Comparison of ENCODE assay signal across 8 cellular contexts in the genomic region with DNA sequence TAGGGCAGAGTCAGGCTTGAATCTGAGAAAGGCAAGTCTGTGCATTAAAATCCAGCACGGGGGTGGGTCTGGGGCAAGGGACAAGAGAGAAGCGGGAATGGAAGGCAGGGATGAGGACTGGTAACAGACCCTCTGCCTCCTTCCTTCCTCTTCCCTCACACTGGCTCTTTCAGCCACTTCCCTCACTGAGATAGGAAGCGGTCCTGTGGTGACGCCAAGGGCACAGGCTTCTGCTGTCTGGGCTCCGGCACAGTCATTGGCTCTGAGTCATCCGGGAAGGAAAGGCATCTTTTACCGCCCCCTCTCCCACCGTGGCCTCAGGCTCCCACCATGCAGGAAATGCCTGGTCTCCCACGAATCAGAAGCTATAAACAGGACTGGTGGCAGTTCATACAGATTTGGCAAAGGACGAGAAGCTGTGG.
DNase-seq lines count a peak whose midpoint lies in the region; ATAC-seq and TF ChIP-seq lines count a peak whose summit lies in the region.

No MANE protein-coding gene starts in this region.

- peaks cover 0 to 24% (median 12%) of the 10 kb centered on the region in 4 donors for H3K4me1 Mint-ChIP-seq in CD4-positive, CD25-positive, alpha-beta regulatory T cell

- no peaks in the 10 kb centered on the region for H3K9me3 ChIP-seq in CD4-positive, CD25-positive, alpha-beta regulatory T cell (ENCODE audit: control insufficient read depth in 2 of 2, low read length in 2 of 2)

- POLR2A ChIA-PET in HEK293T (lab: Yijun Ruan, JAX), result no interaction called here

- no peaks in the 10 kb centered on the region for H3K27me3 Mint-ChIP-seq in CD4-positive, CD25-positive, alpha-beta regulatory T cell

- H3K36me3 Mint-ChIP-seq in CD4-positive, CD25-positive, alpha-beta regulatory T cell, result peaks cover 10% of the 10 kb centered on the region

- no peaks in the 10 kb centered on the region for H3K27me3 ChIP-seq in CD4-positive, CD25-positive, alpha-beta regulatory T cell (ENCODE audit: control insufficient read depth, insufficient read depth, low read length)

- no peaks in the 10 kb centered on the region for H3K4me1 ChIP-seq in CD4-positive, CD25-positive, alpha-beta regulatory T cell (ENCODE audit: control insufficient read depth, insufficient read depth, low read length, poor library complexity, severe bottlenecking)

- H3K27ac Mint-ChIP-seq in CD4-positive, CD25-positive, alpha-beta regulatory T cell, result peak overlapping the region in 2 of 3 donors; percentile 27 to 48

- no peaks in the 10 kb centered on the region for H3K36me3 ChIP-seq in CD4-positive, CD25-positive, alpha-beta regulatory T cell (ENCODE audit: control insufficient read depth, insufficient read depth, low read length)

- H3K4me3 ChIP-seq in CD4-positive, CD25-positive, alpha-beta regulatory T cell (ENCODE audit: low read depth, low read length), result no peak overlapping the region

- no peak for DNase-seq in CD4-positive, CD25-positive, alpha-beta regulatory T cell
- DNase-seq in iPS-NIHi11 (ENCODE audit: low spot score) (peak; percentile 58), midbrain (lab: John Stamatoyannopoulos, UW) (no peak), NCI-H1436 (lab: John Stamatoyannopoulos, UW) (no peak), HEK293T (ENCODE audit: extremely low spot score) (no peak)
- peak; percentile 18 to 44 for DNase-seq in stimulated activated CD4-positive, alpha-beta T cell treated with anti-CD3 and anti-CD28 coated beads, Interleukin-4, amount 100 ng/mL, for 4 hours

- no peak overlapping the region for H3K4me3 Mint-ChIP-seq in CD4-positive, CD25-positive, alpha-beta regulatory T cell

- no peak overlapping the region for H3K27ac ChIP-seq in CD4-positive, CD25-positive, alpha-beta regulatory T cell (ENCODE audit: insufficient read depth, low read length, poor library complexity, severe bottlenecking)
- peak overlapping the region; percentile 31 for H3K27ac ChIP-seq in angular gyrus (ENCODE audit: low read depth, low read length)

- peaks cover 0 to under 1% (median 0%) of the 10 kb centered on the region in 7 donors for H3K9me3 Mint-ChIP-seq in CD4-positive, CD25-positive, alpha-beta regulatory T cell

- peak; percentile 37 to 62 for ATAC-seq in CD4-positive, CD25-positive, alpha-beta regulatory T cell (ENCODE audit: low read depth in 2 of 2)

- CTCF ChIA-PET in HEK293T (lab: Yijun Ruan, JAX), result interaction anchor here (0.6 to 1.7 kb wide), 2 partner anchors 18 to 313 kb away, joined by 4 to 6 read pairs; no protein-coding TSS in a partner anchor

TF ChIP-seq in PFSK-1, 5 proteins besides CTCF, POLR2A, EP300 and RAD21:
- peak; percentile 42 for TF ChIP-seq FOXP2 (optimal IDR thresholded peaks at IDR 0.05; ENCODE audit: borderline replicate concordance, extremely low read depth, extremely low read length, insufficient read depth)
- TF ChIP-seq, protein P1, sequence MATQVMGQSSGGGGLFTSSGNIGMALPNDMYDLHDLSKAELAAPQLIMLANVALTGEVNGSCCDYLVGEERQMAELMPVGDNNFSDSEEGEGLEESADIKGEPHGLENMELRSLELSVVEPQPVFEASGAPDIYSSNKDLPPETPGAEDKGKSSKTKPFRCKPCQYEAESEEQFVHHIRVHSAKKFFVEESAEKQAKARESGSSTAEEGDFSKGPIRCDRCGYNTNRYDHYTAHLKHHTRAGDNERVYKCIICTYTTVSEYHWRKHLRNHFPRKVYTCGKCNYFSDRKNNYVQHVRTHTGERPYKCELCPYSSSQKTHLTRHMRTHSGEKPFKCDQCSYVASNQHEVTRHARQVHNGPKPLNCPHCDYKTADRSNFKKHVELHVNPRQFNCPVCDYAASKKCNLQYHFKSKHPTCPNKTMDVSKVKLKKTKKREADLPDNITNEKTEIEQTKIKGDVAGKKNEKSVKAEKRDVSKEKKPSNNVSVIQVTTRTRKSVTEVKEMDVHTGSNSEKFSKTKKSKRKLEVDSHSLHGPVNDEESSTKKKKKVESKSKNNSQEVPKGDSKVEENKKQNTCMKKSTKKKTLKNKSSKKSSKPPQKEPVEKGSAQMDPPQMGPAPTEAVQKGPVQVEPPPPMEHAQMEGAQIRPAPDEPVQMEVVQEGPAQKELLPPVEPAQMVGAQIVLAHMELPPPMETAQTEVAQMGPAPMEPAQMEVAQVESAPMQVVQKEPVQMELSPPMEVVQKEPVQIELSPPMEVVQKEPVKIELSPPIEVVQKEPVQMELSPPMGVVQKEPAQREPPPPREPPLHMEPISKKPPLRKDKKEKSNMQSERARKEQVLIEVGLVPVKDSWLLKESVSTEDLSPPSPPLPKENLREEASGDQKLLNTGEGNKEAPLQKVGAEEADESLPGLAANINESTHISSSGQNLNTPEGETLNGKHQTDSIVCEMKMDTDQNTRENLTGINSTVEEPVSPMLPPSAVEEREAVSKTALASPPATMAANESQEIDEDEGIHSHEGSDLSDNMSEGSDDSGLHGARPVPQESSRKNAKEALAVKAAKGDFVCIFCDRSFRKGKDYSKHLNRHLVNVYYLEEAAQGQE (IDR thresholded peaks at IDR 0.05; ENCODE audit: insufficient read depth in 1 of 2, low read depth in 2 of 2, low read length in 2 of 2), result no peak
- TF ChIP-seq POLR2AphosphoS5 (IDR thresholded peaks at IDR 0.05; ENCODE audit: low read depth, low read length), result no peak
- no peak for TF ChIP-seq SIN3A (IDR thresholded peaks at IDR 0.05; ENCODE audit: borderline replicate concordance, insufficient read depth, low read length)
- no peak for TF ChIP-seq TAF1 (IDR thresholded peaks at IDR 0.05; ENCODE audit: borderline replicate concordance, insufficient read depth, low read length)

TF ChIP-seq in HEK293T, 16 proteins besides CTCF, POLR2A, EP300 and RAD21:
- no peak for TF ChIP-seq ARNT (IDR thresholded peaks at IDR 0.05)
- TF ChIP-seq CTBP1 (IDR thresholded peaks at IDR 0.05; ENCODE audit: borderline replicate concordance), result no peak
- TF ChIP-seq LEF1 (IDR thresholded peaks at IDR 0.05; ENCODE audit: borderline replicate concordance), result no peak
- TF ChIP-seq HDGF (IDR thresholded peaks at IDR 0.05; ENCODE audit: borderline replicate concordance), result no peak
- no peak for TF ChIP-seq SP1 (IDR thresholded peaks at IDR 0.05)
TF ChIP-seq in HEK293T: peak in this region for 0.

Comparison
In these comparisons a context has a peak if more than half of its experiments do, and no peak if none do; other contexts are left out.
1. DNase-seq: peak in iPS-NIHi11 (single experiment) and stimulated activated CD4-positive, alpha-beta T cell treated with anti-CD3 and anti-CD28 coated beads, Interleukin-4, amount 100 ng/mL, for 4 hours (2 of 2); none in CD4-positive, CD25-positive, alpha-beta regulatory T cell (0 of 3), midbrain (single experiment), NCI-H1436 (single experiment) and HEK293T (single experiment).